Comparison of ENCODE assay signal across 8 cellular contexts in the genomic region with DNA sequence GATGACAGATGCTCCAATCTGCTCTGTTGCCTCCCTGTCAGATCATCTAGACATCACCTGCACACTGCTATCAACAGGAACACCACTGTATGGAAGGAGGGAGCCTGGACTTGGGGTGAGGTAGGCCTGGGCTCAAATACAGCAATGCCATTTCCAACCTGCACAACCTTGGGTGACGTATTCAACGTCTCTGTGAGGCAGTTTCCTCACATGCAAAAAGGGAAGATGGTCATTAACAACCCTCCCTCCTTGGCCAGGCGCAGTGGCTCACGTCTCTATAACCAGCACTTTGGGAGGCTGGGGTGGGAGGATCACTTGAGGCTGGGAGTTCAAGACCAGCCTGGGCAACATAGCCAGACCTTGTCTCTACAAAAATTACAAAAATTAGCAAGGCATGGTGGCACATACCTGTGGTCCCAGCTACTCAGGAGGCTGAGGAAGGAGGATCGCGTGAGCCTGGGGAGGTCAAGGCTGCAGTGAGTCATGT. TPM values are rescaled to one million over a fixed set of nuclear protein-coding genes. Genes with fewer than 3 reads are reported as not detected.
A peak's percentile ranks its signal among the peaks of the same experiment; 100 is the strongest.
DNase-seq lines count a peak whose midpoint lies in the region; ATAC-seq and TF ChIP-seq lines count a peak whose summit lies in the region.

No MANE protein-coding gene starts in this region.

- no peak overlapping the region for H3K9ac ChIP-seq in fibroblast of lung (ENCODE audit: insufficient read depth, low read length)

- no peak overlapping the region for H3K4me2 ChIP-seq in fibroblast of lung (ENCODE audit: extremely low read depth, insufficient read depth, low read length)

- H3K4me3 Mint-ChIP-seq in activated CD4-positive, alpha-beta T cell treated with anti-CD3 and anti-CD28 coated beads, Interleukin-2, amount 10 ng/mL, durations not matched to agents 7 days and 5 days, result peak overlapping the region; percentile 62
- peak overlapping the region; percentile 56 for H3K4me3 Mint-ChIP-seq in activated B cell treated with CpG ODN at 0.5 μM for 24 hours
- peak overlapping the region in 1 of 2 donors; percentile 43 for H3K4me3 Mint-ChIP-seq in stimulated activated naive B cell treated with anti-CD40 and anti-IgM and Interleukin-4, amounts not matched to agents 10 μg/mL and 1 μg/mL and 100 μg/mL, for 72 hours

- CTCF ChIA-PET in activated CD4-positive, alpha-beta T cell treated with anti-CD3 and anti-CD28 coated beads, Interleukin-2, amount 10 ng/mL, durations not matched to agents 7 days and 5 days (lab: Charles Lee), result interaction anchor here (0.6 to 1.0 kb wide), 2 partner anchors 13 to 32 kb away, joined by 3 to 5 read pairs; partner anchors contain the start of gene XRCC1
- CTCF ChIA-PET in activated B cell treated with CpG ODN at 0.5 μM for 24 hours (lab: Charles Lee), result interaction anchor here (0.9 kb wide), 1 partner anchor 33 kb away, joined by 3 read pairs; no protein-coding TSS in a partner anchor

- H3K27me3 Mint-ChIP-seq in activated CD4-positive, alpha-beta T cell treated with anti-CD3 and anti-CD28 coated beads, Interleukin-2, amount 10 ng/mL, durations not matched to agents 7 days and 5 days, result no peaks in the 10 kb centered on the region
- H3K27me3 Mint-ChIP-seq in activated B cell treated with CpG ODN at 0.5 μM for 24 hours, result no peaks in the 10 kb centered on the region
- H3K27me3 Mint-ChIP-seq in stimulated activated naive B cell treated with anti-CD40 and anti-IgM and Interleukin-4, amounts not matched to agents 10 μg/mL and 1 μg/mL and 100 μg/mL, for 72 hours, result no peaks in the 10 kb centered on the region

- H3K27ac ChIP-seq in fibroblast of lung (ENCODE audit: insufficient read depth, low read length), result peak overlapping the region; percentile 15

- no peaks in the 10 kb centered on the region for H4K20me1 ChIP-seq in fibroblast of lung (ENCODE audit: control insufficient read depth, extremely low read depth, insufficient read depth, low read length)

- no peaks in the 10 kb centered on the region for H3K9me3 Mint-ChIP-seq in activated CD4-positive, alpha-beta T cell treated with anti-CD3 and anti-CD28 coated beads, Interleukin-2, amount 10 ng/mL, durations not matched to agents 7 days and 5 days
- no peaks in the 10 kb centered on the region for H3K9me3 Mint-ChIP-seq in activated B cell treated with CpG ODN at 0.5 μM for 24 hours
- peaks cover 0 to 3% of the 10 kb centered on the region in 2 donors for H3K9me3 Mint-ChIP-seq in stimulated activated naive B cell treated with anti-CD40 and anti-IgM and Interleukin-4, amounts not matched to agents 10 μg/mL and 1 μg/mL and 100 μg/mL, for 72 hours

- H3K4me1 Mint-ChIP-seq in activated CD4-positive, alpha-beta T cell treated with anti-CD3 and anti-CD28 coated beads, Interleukin-2, amount 10 ng/mL, durations not matched to agents 7 days and 5 days, result peaks cover 49% of the 10 kb centered on the region
- H3K4me1 Mint-ChIP-seq in activated B cell treated with CpG ODN at 0.5 μM for 24 hours, result peaks cover 58% of the 10 kb centered on the region
- H3K4me1 Mint-ChIP-seq in stimulated activated naive B cell treated with anti-CD40 and anti-IgM and Interleukin-4, amounts not matched to agents 10 μg/mL and 1 μg/mL and 100 μg/mL, for 72 hours, result peaks cover 41 to 64% of the 10 kb centered on the region in 2 donors

- peaks cover 6% of the 10 kb centered on the region for H3K36me3 ChIP-seq in fibroblast of lung (ENCODE audit: control insufficient read depth, insufficient read depth, low read length)

- TF ChIP-seq CTCF in activated B cell treated with CpG ODN at 0.5 μM for 24 hours (IDR thresholded peaks at IDR 0.05), result no peak
- TF ChIP-seq CTCF in fibroblast of lung (conservative IDR thresholded peaks at IDR 0.05 in 1 of 2, IDR thresholded peaks at IDR 0.05 in 1 of 2; ENCODE audit: low read depth in 1 of 2, low read length in 2 of 2), result no peak

- H3K36me3 Mint-ChIP-seq in activated CD4-positive, alpha-beta T cell treated with anti-CD3 and anti-CD28 coated beads, Interleukin-2, amount 10 ng/mL, durations not matched to agents 7 days and 5 days (ENCODE audit: low read depth), result peaks cover 32% of the 10 kb centered on the region
- peaks cover 27% of the 10 kb centered on the region for H3K36me3 Mint-ChIP-seq in activated B cell treated with CpG ODN at 0.5 μM for 24 hours (ENCODE audit: low read depth)
- peaks cover 22 to 37% of the 10 kb centered on the region in 2 donors for H3K36me3 Mint-ChIP-seq in stimulated activated naive B cell treated with anti-CD40 and anti-IgM and Interleukin-4, amounts not matched to agents 10 μg/mL and 1 μg/mL and 100 μg/mL, for 72 hours

- H3K4me3 ChIP-seq in fibroblast of lung (replicated peaks in 1 of 4; ENCODE audit: control extremely low read depth in 1 of 4, insufficient read depth in 1 of 4, low read depth in 3 of 4, low read length in 4 of 4), result no peak overlapping the region

- intact Hi-C loops in activated B cell treated with CpG ODN at 0.5 μM for 24 hours (cut with micrococcal nuclease), result loop anchor here (1.0 to 10.0 kb wide), 6 partner anchors 13 to 223 kb away; partner anchors contain the start of genes IRGQ, KCNN4, PINLYP and XRCC1

- H3K27ac Mint-ChIP-seq in activated CD4-positive, alpha-beta T cell treated with anti-CD3 and anti-CD28 coated beads, Interleukin-2, amount 10 ng/mL, durations not matched to agents 7 days and 5 days, result peak overlapping the region; percentile 97
- H3K27ac Mint-ChIP-seq in activated B cell treated with CpG ODN at 0.5 μM for 24 hours, result peak overlapping the region; percentile 93
- peak overlapping the region; percentile 94 for H3K27ac Mint-ChIP-seq in stimulated activated naive B cell treated with anti-CD40 and anti-IgM and Interleukin-4, amounts not matched to agents 10 μg/mL and 1 μg/mL and 100 μg/mL, for 72 hours

- POLR2A ChIA-PET in activated CD4-positive, alpha-beta T cell treated with anti-CD3 and anti-CD28 coated beads, Interleukin-2, amount 10 ng/mL, durations not matched to agents 7 days and 5 days (lab: Charles Lee), result no interaction called here
- POLR2A ChIA-PET in activated B cell treated with CpG ODN at 0.5 μM for 24 hours (lab: Charles Lee), result interaction anchor here (0.7 to 2.2 kb wide), 3 partner anchors 13 to 41 kb away, joined by 4 to 7 read pairs (median 6); partner anchors contain the start of genes IRGQ and XRCC1

- no peaks in the 10 kb centered on the region for H3K9me3 ChIP-seq in fibroblast of lung (ENCODE audit: control insufficient read depth, insufficient read depth, low read depth, low read length)

- no peak for DNase-seq in activated CD4-positive, alpha-beta T cell treated with anti-CD3 and anti-CD28 coated beads, Interleukin-2, amount 10 ng/mL, durations not matched to agents 7 days and 5 days
- no peak for DNase-seq in activated CD4-positive, alpha-beta T cell treated with anti-CD3 and anti-CD28 coated beads for 48 hours
- DNase-seq in activated B cell treated with CpG ODN at 0.5 μM for 24 hours (peak; percentile 34), fibroblast of lung (ENCODE audit: low read depth in 2 of 2) (no peak), NCI-H1105 (lab: John Stamatoyannopoulos, UW) (no peak)
- DNase-seq in stimulated activated naive B cell treated with anti-CD40 and anti-IgM and Interleukin-4, amounts not matched to agents 10 μg/mL and 1 μg/mL and 100 μg/mL, for 72 hours, result no peak

- no peak overlapping the region for H2AFZ ChIP-seq in fibroblast of lung (ENCODE audit: low read length)

- H3K27me3 ChIP-seq in fibroblast of lung (ENCODE audit: control insufficient read depth, insufficient read depth, low read length), result no peaks in the 10 kb centered on the region

- H3K4me1 ChIP-seq in fibroblast of lung (ENCODE audit: control insufficient read depth, extremely low read depth, insufficient read depth, low read length), result peaks cover 12% of the 10 kb centered on the region

- ATAC-seq in activated B cell treated with CpG ODN at 0.5 μM for 24 hours (ENCODE audit: low read depth), result no peak
- peak; percentile 1 to 2 for ATAC-seq in stimulated activated naive B cell treated with anti-CD40 and anti-IgM and Interleukin-4, amounts not matched to agents 10 μg/mL and 1 μg/mL and 100 μg/mL, for 72 hours (replicated peaks)
- ATAC-seq in HG03439 (IDR thresholded peaks at IDR 0.05; ENCODE audit: unreplicated experiment), result no peak
- ATAC-seq in HG03342 (IDR thresholded peaks at IDR 0.05; ENCODE audit: unreplicated experiment), result no peak

- H3K79me2 ChIP-seq in fibroblast of lung (ENCODE audit: control insufficient read depth, insufficient read depth, low read length), result no peaks in the 10 kb centered on the region

RNA-seq across cellular contexts. Expression of gene XRCC1, which starts 13.1 kb away (rescaled TPM):
- total RNA-seq in activated CD4-positive, alpha-beta T cell treated with anti-CD3 and anti-CD28 coated beads, Interleukin-2, amount 10 ng/mL, durations not matched to agents 7 days and 5 days, result 10 to 100 TPM; 41.2 to 42.6 TPM
- total RNA-seq in activated B cell treated with CpG ODN at 0.5 μM for 24 hours, result 31.9 and 34.5 TPM in 2 replicates
- total RNA-seq in fibroblast of lung, result 13.6 and 14.5 TPM in 2 replicates
- polyA plus RNA-seq in fibroblast of lung, result 8.6 and 17.5 TPM in 2 replicates
- 12.4 and 23.7 TPM in 2 replicates for polyA plus RNA-seq in fibroblast of lung (2012)
- 27.2 and 29.2 TPM in 2 replicates for polyA minus RNA-seq in fibroblast of lung (ENCODE audit: low replicate concordance)

RNA-seq across cellular contexts. Expression of gene PINLYP, which starts 13.3 kb away (rescaled TPM):
- 1 to 10 TPM; 4.1 to 5.0 TPM for total RNA-seq in activated CD4-positive, alpha-beta T cell treated with anti-CD3 and anti-CD28 coated beads, Interleukin-2, amount 10 ng/mL, durations not matched to agents 7 days and 5 days
- 1.9 and 2.1 TPM in 2 replicates for total RNA-seq in activated B cell treated with CpG ODN at 0.5 μM for 24 hours
- total RNA-seq in fibroblast of lung, result 7.2 and 14.7 TPM in 2 replicates
- polyA plus RNA-seq in fibroblast of lung, result 5.1 TPM in 2 replicates
- 6.7 and 6.8 TPM in 2 replicates for polyA plus RNA-seq in fibroblast of lung (2012)
- 8.9 and 9.6 TPM in 2 replicates for polyA minus RNA-seq in fibroblast of lung (ENCODE audit: low replicate concordance)

RNA-seq across cellular contexts. Expression of gene ZNF575, which starts 29.3 kb away (rescaled TPM):
- total RNA-seq in activated CD4-positive, alpha-beta T cell treated with anti-CD3 and anti-CD28 coated beads, Interleukin-2, amount 10 ng/mL, durations not matched to agents 7 days and 5 days, result 1 to 10 TPM; 6.2 to 6.3 TPM
- total RNA-seq in activated B cell treated with CpG ODN at 0.5 μM for 24 hours, result 1.9 and 3.4 TPM in 2 replicates
- total RNA-seq in fibroblast of lung, result 0.26 and 0.33 TPM in 2 replicates
- polyA plus RNA-seq in fibroblast of lung, result 0.27 TPM in 2 replicates
- polyA plus RNA-seq in fibroblast of lung (2012), result 2.6 and 3.9 TPM in 2 replicates
- 1.4 and 1.6 TPM in 2 replicates for polyA minus RNA-seq in fibroblast of lung (ENCODE audit: low replicate concordance)

RNA-seq across cellular contexts. Expression of gene IRGQ, which starts 33.7 kb away (rescaled TPM):
- 1 to 10 TPM; 9.0 to 9.7 TPM for total RNA-seq in activated CD4-positive, alpha-beta T cell treated with anti-CD3 and anti-CD28 coated beads, Interleukin-2, amount 10 ng/mL, durations not matched to agents 7 days and 5 days
- 13.1 and 14.1 TPM in 2 replicates for total RNA-seq in activated B cell treated with CpG ODN at 0.5 μM for 24 hours
- 11.6 and 12.2 TPM in 2 replicates for total RNA-seq in fibroblast of lung
- polyA plus RNA-seq in fibroblast of lung, result 11.7 TPM in 2 replicates
- 4.1 and 4.2 TPM in 2 replicates for polyA plus RNA-seq in fibroblast of lung (2012)
- 17.7 and 28.5 TPM in 2 replicates for polyA minus RNA-seq in fibroblast of lung (ENCODE audit: low replicate concordance)

RNA-seq across cellular contexts. Expression of gene ZNF576, which starts 34.1 kb away (rescaled TPM):
- total RNA-seq in activated CD4-positive, alpha-beta T cell treated with anti-CD3 and anti-CD28 coated beads, Interleukin-2, amount 10 ng/mL, durations not matched to agents 7 days and 5 days, result 10 to 100 TPM; 14.1 to 14.9 TPM
- total RNA-seq in activated B cell treated with CpG ODN at 0.5 μM for 24 hours (14.5 and 17.3 TPM in 2 replicates), fibroblast of lung (8.7 and 9.7 TPM in 2 replicates)
- 7.0 and 10.3 TPM in 2 replicates for polyA plus RNA-seq in fibroblast of lung
- polyA plus RNA-seq in fibroblast of lung (2012), result 10.1 and 15.5 TPM in 2 replicates
- 5.0 and 13.5 TPM in 2 replicates for polyA minus RNA-seq in fibroblast of lung (ENCODE audit: low replicate concordance)

Comparison
In these comparisons a context has a peak if more than half of its experiments do, and no peak if none do; other contexts are left out.
1. ATAC-seq: peak in stimulated activated naive B cell treated with anti-CD40 and anti-IgM and Interleukin-4, amounts not matched to agents 10 μg/mL and 1 μg/mL and 100 μg/mL, for 72 hours (2 of 2); none in activated B cell treated with CpG ODN at 0.5 μM for 24 hours (single experiment), HG03439 (single experiment) and HG03342 (single experiment).
2. Peak in every context shown above with its lines, with median percentiles within 50 percentile points of each other: H3K27ac Mint-ChIP-seq.